ENCODE assay signal across 21 cellular contexts in genomic region chr6:38178584-38178886, GRCh38.
DNase-seq lines count a peak whose midpoint lies in the region; ATAC-seq, FAIRE-seq and TF ChIP-seq lines count a peak whose summit lies in the region.
"Had no signal": no experiment of that assay in that cellular context is flagged by ENCODE, and none has a peak within 500 bp of the region (broad histone marks: within the 10 kb centered on the region; RNA-seq: fewer than 3 reads in every experiment).

No MANE protein-coding gene starts in this region.

- TF ChIP-seq EP300 in H1 (IDR thresholded peaks at IDR 0.05; ENCODE audit: borderline replicate concordance in 1 of 2, low read depth in 2 of 2, low read length in 2 of 2) = no peak

- H3K23me2 ChIP-seq in H1 (ENCODE audit: low read depth, low read length) = no peaks in the 10 kb centered on the region

- H3K79me2 ChIP-seq in H1 (ENCODE audit: control insufficient read depth in 1 of 2, insufficient read depth in 2 of 2, low read length in 2 of 2) = no peaks in the 10 kb centered on the region

- H4K8ac ChIP-seq in H1 (ENCODE audit: extremely low read depth, insufficient read depth, low read length) = no peak overlapping the region

- no peak overlapping the region for H4K91ac ChIP-seq in H1 (replicated peaks; ENCODE audit: insufficient read length, low read length)

- H2BK12ac ChIP-seq in H1 (ENCODE audit: low read depth, low read length) = 0 out of 2 replicates have a peak overlapping the region, but pooled peaks have one; percentile 29

- H3K14ac ChIP-seq in H1 (ENCODE audit: insufficient read length) = no peak overlapping the region

- peaks cover 0 to 2% of the 10 kb centered on the region in 2 experiments for H4K20me1 ChIP-seq in H1 (replicated peaks in 1 of 2; ENCODE audit: control insufficient read depth in 1 of 2, insufficient read depth in 2 of 2, low read length in 2 of 2)

- no peak overlapping the region for H3K18ac ChIP-seq in H1 (ENCODE audit: extremely low read depth, low read length)

- H3K27me3 Mint-ChIP-seq in stimulated activated naive B cell treated with anti-CD40 and anti-IgM and Interleukin-4, amounts not matched to agents 10 μg/mL and 1 μg/mL and 100 μg/mL, for 72 hours = no peaks in the 10 kb centered on the region
- H3K27me3 Mint-ChIP-seq: B cell had no signal

- H3K9me3 Mint-ChIP-seq in stimulated activated naive B cell treated with anti-CD40 and anti-IgM and Interleukin-4, amounts not matched to agents 10 μg/mL and 1 μg/mL and 100 μg/mL, for 72 hours = no peaks in the 10 kb centered on the region

- no peak overlapping the region for H4K5ac ChIP-seq in H1 (ENCODE audit: insufficient read length, low read depth, low read length)

- TF ChIP-seq RAD21 in H1 (IDR thresholded peaks at IDR 0.05 in 1 of 2, conservative IDR thresholded peaks at IDR 0.05 in 1 of 2; ENCODE audit: low read depth in 2 of 2, low read length in 2 of 2) = no peak

- H3K4me1 Mint-ChIP-seq in stimulated activated naive B cell treated with anti-CD40 and anti-IgM and Interleukin-4, amounts not matched to agents 10 μg/mL and 1 μg/mL and 100 μg/mL, for 72 hours = peaks cover 4 to 5% of the 10 kb centered on the region in 2 donors
- H3K4me1 Mint-ChIP-seq: B cell, CD14-positive monocyte had no signal

- no peak for TF ChIP-seq POLR2A in H1 (IDR thresholded peaks at IDR 0.05; ENCODE audit: control extremely low read depth in 1 of 2, low read depth in 2 of 2, low read length in 2 of 2)

- H3K56ac ChIP-seq in H1 (replicated peaks; ENCODE audit: insufficient read length, low read depth, low read length) = no peak overlapping the region

- H3K27ac ChIP-seq in heart right ventricle = no peak overlapping the region
- no peak overlapping the region for H3K27ac ChIP-seq in H1 (ENCODE audit: low read depth, low read length)
- H3K27ac ChIP-seq: KMS-11 had no signal

- peaks cover 14 to 27% of the 10 kb centered on the region in 2 donors for H3K36me3 Mint-ChIP-seq in stimulated activated naive B cell treated with anti-CD40 and anti-IgM and Interleukin-4, amounts not matched to agents 10 μg/mL and 1 μg/mL and 100 μg/mL, for 72 hours

- 90 to 98% methylated on average over 2 of the region's 2 CpGs for WGBS in heart right ventricle, 2 donors
- 88% methylated on average over 1 of the region's 2 CpGs; no CpG with 5 or more reads in 1 of the 2 experiments for WGBS in H1 (ENCODE audit: extremely low coverage in 1 of 2, insufficient coverage in 1 of 2, insufficient read length in 1 of 2, insufficient replicate concordance in 2 of 2, low coverage in 1 of 2, low lambda C conversion rate in 2 of 2, missing lambda C conversion rate in 1 of 2), 2 experiments

- no peak overlapping the region for H2AK5ac ChIP-seq in H1 (ENCODE audit: low read depth, low read length)

- no peak overlapping the region for H3K4me2 ChIP-seq in H1 (ENCODE audit: insufficient read depth in 1 of 2, low read depth in 2 of 2, low read length in 2 of 2)
- H3K4me2 ChIP-seq: KMS-11, SK-N-SH had no signal

- no peak for ATAC-seq in left cardiac atrium
- ATAC-seq in heart right ventricle = no peak
- ATAC-seq in sciatic nerve = no peak
- ATAC-seq in GM18511 (IDR thresholded peaks at IDR 0.05; ENCODE audit: unreplicated experiment) = no peak
- no peak for ATAC-seq in stimulated activated naive B cell treated with anti-CD40 and anti-IgM and Interleukin-4, amounts not matched to agents 10 μg/mL and 1 μg/mL and 100 μg/mL, for 72 hours (replicated peaks)

- no peak overlapping the region for H3K23ac ChIP-seq in H1 (ENCODE audit: insufficient read length)

- TF ChIP-seq CTCF in heart right ventricle (IDR thresholded peaks at IDR 0.05) (no peak), H1 (IDR thresholded peaks at IDR 0.05; ENCODE audit: control extremely low read depth in 1 of 3, insufficient read depth in 1 of 3, low read depth in 1 of 3, low read length in 3 of 3) (no peak)

- no peak overlapping the region for H2AFZ ChIP-seq in H1 (ENCODE audit: low read length)

- H3K4me1 ChIP-seq in heart right ventricle = peaks cover 0 to 7% (median 0%) of the 10 kb centered on the region in 9 donors
- H3K4me1 ChIP-seq in H1 (replicated peaks in 1 of 4; ENCODE audit: control insufficient read depth in 3 of 4, insufficient read depth in 4 of 4, low read length in 3 of 4) = peaks cover 0 to 4% (median 0%) of the 10 kb centered on the region in 4 experiments; a peak in 3 of 7 replicates

- H3K9ac ChIP-seq in H1 (replicated peaks in 1 of 4; ENCODE audit: extremely low read depth in 1 of 4, low read depth in 3 of 4, low read length in 3 of 4) = no peak overlapping the region
- H3K9ac ChIP-seq: KMS-11, SK-N-SH had no signal

- FAIRE-seq in H1 (lab: Jason Lieb, UNC) = no peak
- FAIRE-seq: D721Med, H54 had no signal

- H2BK120ac ChIP-seq in H1 (replicated peaks; ENCODE audit: low read depth, low read length) = no peak overlapping the region

- no peak overlapping the region for H2BK15ac ChIP-seq in H1 (ENCODE audit: low read length)

- no peak overlapping the region for H2BK20ac ChIP-seq in H1 (ENCODE audit: low read length)

- intact Hi-C loops in left cardiac atrium (cut with DNase I) (no loop called here), heart right ventricle (cut with DNase I) (no loop called here), sciatic nerve (cut with DNase I) (no loop called here)

- DNase-seq in left cardiac atrium (peak; percentile 13), heart right ventricle (no peak), H1 (ENCODE audit: low read depth in 1 of 2, low spot score in 2 of 2) (no peak), sciatic nerve (ENCODE audit: low spot score) (peak; percentile 25), NCI-H2029 (lab: John Stamatoyannopoulos, UW) (no peak), AML-193 (lab: John Stamatoyannopoulos, UW) (no peak)
- no peak for DNase-seq in stimulated activated naive B cell treated with anti-CD40 and anti-IgM and Interleukin-4, amounts not matched to agents 10 μg/mL and 1 μg/mL and 100 μg/mL, for 72 hours
- DNase-seq: DMS53, GDM1, NCI-H146, NCI-H2171, NCI-H524, NCI-H774, SIG-M5, SK-N-SH had no signal

- POLR2A ChIA-PET in H1 (lab: Charles Lee; ENCODE audit: partially characterized antibody) = no interaction called here

- no peak overlapping the region for H3K4me3 ChIP-seq in heart right ventricle
- H3K4me3 ChIP-seq in H1 (ENCODE audit: extremely low read depth in 1 of 4, insufficient read depth in 2 of 4, low read depth in 3 of 4, low read length in 4 of 4) = no peak overlapping the region

- H2BK5ac ChIP-seq in H1 (ENCODE audit: low read depth, low read length) = no peak overlapping the region

- H3K27ac Mint-ChIP-seq in stimulated activated naive B cell treated with anti-CD40 and anti-IgM and Interleukin-4, amounts not matched to agents 10 μg/mL and 1 μg/mL and 100 μg/mL, for 72 hours = no peak overlapping the region
- H3K27ac Mint-ChIP-seq: B cell had no signal

- H3K36me3 ChIP-seq in heart right ventricle (peaks cover 0 to 13% (median 0%) of the 10 kb centered on the region in 9 donors), H1 (ENCODE audit: control insufficient read depth in 2 of 4, insufficient read depth in 4 of 4, low read length in 3 of 4) (no peaks in the 10 kb centered on the region)

- no peaks in the 10 kb centered on the region for H3K9me3 ChIP-seq in heart right ventricle
- H3K9me3 ChIP-seq in H1 (ENCODE audit: insufficient read depth in 2 of 2, low read depth in 1 of 2, low read length in 1 of 2) = no peaks in the 10 kb centered on the region
- H3K9me3 ChIP-seq: SK-N-SH had no signal

- CTCF ChIA-PET in H1 (lab: Charles Lee; ENCODE audit: partially characterized antibody) = interaction anchor here (0.7 to 2.6 kb wide), 7 partner anchors 10 to 570 kb away, joined by 3 to 12 read pairs (median 3); no protein-coding TSS in a partner anchor

- no peak overlapping the region for H3K4me3 Mint-ChIP-seq in stimulated activated naive B cell treated with anti-CD40 and anti-IgM and Interleukin-4, amounts not matched to agents 10 μg/mL and 1 μg/mL and 100 μg/mL, for 72 hours
- H3K4me3 Mint-ChIP-seq: B cell, CD14-positive monocyte had no signal

- no peaks in the 10 kb centered on the region for H3K27me3 ChIP-seq in heart right ventricle
- H3K27me3 ChIP-seq in H1 (replicated peaks in 1 of 4; ENCODE audit: control insufficient read depth in 3 of 4, extremely low read depth in 1 of 4, insufficient read depth in 3 of 4, low read length in 3 of 4) = no peaks in the 10 kb centered on the region

- H3K4ac ChIP-seq in H1 (replicated peaks; ENCODE audit: insufficient read length, low read depth, low read length) = no peak overlapping the region

- no peaks in the 10 kb centered on the region for H3K79me1 ChIP-seq in H1 (ENCODE audit: low read depth, low read length)

TF ChIP-seq in H1, 55 proteins besides CTCF, POLR2A, EP300 and RAD21:
- no peak for TF ChIP-seq KDM1A (IDR thresholded peaks at IDR 0.05; ENCODE audit: borderline replicate concordance, low read length)
- no peak for TF ChIP-seq POLR2AphosphoS5 (IDR thresholded peaks at IDR 0.05; ENCODE audit: low read depth, low read length)
- no peak for TF ChIP-seq CTBP2 (IDR thresholded peaks at IDR 0.05; ENCODE audit: borderline replicate concordance, insufficient read depth, insufficient read length, low read length)
- TF ChIP-seq EZH2 (IDR thresholded peaks at IDR 0.05; ENCODE audit: low read depth, low read length, severe bottlenecking) = no peak
- no peak for TF ChIP-seq KDM5A (IDR thresholded peaks at IDR 0.05; ENCODE audit: low read length)
- no peak for TF ChIP-seq MAX (IDR thresholded peaks at IDR 0.05)
- no peak for TF ChIP-seq SP2 (IDR thresholded peaks at IDR 0.05; ENCODE audit: low read length)

Comparison
In these comparisons a context has a peak if more than half of its experiments do, and no peak if none do; other contexts are left out.
1. DNase-seq: peak in left cardiac atrium (single experiment) and sciatic nerve (single experiment); none in heart right ventricle (0 of 2), H1 (0 of 2), NCI-H2029 (single experiment), AML-193 (0 of 2) and stimulated activated naive B cell treated with anti-CD40 and anti-IgM and Interleukin-4, amounts not matched to agents 10 μg/mL and 1 μg/mL and 100 μg/mL, for 72 hours (single experiment).